2 cellular contexts compared by ENCODE assay signal in the genomic region with DNA sequence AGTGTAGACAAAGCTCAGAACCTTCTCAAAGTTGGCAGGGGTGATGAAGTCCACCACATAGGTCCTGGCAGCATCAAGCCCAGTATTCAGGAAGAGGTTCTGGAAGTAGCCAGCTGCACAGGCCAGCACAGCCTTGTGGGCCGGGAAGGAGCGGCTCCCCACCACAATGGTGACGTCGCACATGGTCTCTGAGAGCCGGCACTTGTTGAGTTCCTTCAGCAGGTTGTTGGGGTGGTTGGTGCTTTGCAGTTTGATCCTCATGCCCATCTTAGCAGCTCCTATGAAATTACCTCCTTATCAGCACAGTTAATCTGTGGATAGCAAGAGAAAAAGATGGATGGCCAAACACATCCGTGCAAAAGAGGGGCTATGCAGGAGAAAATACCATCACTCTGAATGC.
TF ChIP-seq lines count a peak whose summit lies in the region.

No MANE protein-coding gene starts in this region.

TF ChIP-seq in SK-N-SH, 30 proteins besides CTCF, POLR2A, EP300 and RAD21:
- TF ChIP-seq TAF1 (IDR thresholded peaks at IDR 0.05; ENCODE audit: borderline replicate concordance, low read depth, low read length) = no peak
- no peak for TF ChIP-seq GATA2 (CRISPR knock-in tag; IDR thresholded peaks at IDR 0.05)
- TF ChIP-seq RXRA (IDR thresholded peaks at IDR 0.05; ENCODE audit: borderline replicate concordance, low read depth) = no peak
- TF ChIP-seq EZH2phosphoT487 (IDR thresholded peaks at IDR 0.05; ENCODE audit: borderline replicate concordance, low read depth) = no peak
- TF ChIP-seq, protein P1, sequence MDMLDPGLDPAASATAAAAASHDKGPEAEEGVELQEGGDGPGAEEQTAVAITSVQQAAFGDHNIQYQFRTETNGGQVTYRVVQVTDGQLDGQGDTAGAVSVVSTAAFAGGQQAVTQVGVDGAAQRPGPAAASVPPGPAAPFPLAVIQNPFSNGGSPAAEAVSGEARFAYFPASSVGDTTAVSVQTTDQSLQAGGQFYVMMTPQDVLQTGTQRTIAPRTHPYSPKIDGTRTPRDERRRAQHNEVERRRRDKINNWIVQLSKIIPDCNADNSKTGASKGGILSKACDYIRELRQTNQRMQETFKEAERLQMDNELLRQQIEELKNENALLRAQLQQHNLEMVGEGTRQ (IDR thresholded peaks at IDR 0.05; ENCODE audit: borderline replicate concordance, low read depth, low read length) = no peak
- no peak for TF ChIP-seq FOSL2 (IDR thresholded peaks at IDR 0.05; ENCODE audit: borderline replicate concordance, low read depth)
- TF ChIP-seq TEAD4 (IDR thresholded peaks at IDR 0.05; ENCODE audit: borderline replicate concordance, insufficient read depth) = no peak
- TF ChIP-seq POLR2AphosphoS5 (IDR thresholded peaks at IDR 0.05; ENCODE audit: low read depth, low read length) = no peak
- TF ChIP-seq MAX (IDR thresholded peaks at IDR 0.05; ENCODE audit: low read depth) = no peak
- TF ChIP-seq RCOR1 (IDR thresholded peaks at IDR 0.05; ENCODE audit: low read length) = no peak
- TF ChIP-seq, protein P2, sequence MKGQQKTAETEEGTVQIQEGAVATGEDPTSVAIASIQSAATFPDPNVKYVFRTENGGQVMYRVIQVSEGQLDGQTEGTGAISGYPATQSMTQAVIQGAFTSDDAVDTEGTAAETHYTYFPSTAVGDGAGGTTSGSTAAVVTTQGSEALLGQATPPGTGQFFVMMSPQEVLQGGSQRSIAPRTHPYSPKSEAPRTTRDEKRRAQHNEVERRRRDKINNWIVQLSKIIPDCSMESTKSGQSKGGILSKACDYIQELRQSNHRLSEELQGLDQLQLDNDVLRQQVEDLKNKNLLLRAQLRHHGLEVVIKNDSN (IDR thresholded peaks at IDR 0.05; ENCODE audit: borderline replicate concordance, low read depth) = no peak
- no peak for TF ChIP-seq REST (IDR thresholded peaks at IDR 0.05; ENCODE audit: low read depth, low read length)

TF ChIP-seq in SK-N-SH treated with all-trans-retinoic acid at 6 μM for 48 hours, 23 proteins besides CTCF, POLR2A, EP300 and RAD21:
- TF ChIP-seq BACH2 (CRISPR knock-in tag; IDR thresholded peaks at IDR 0.05; ENCODE audit: borderline replicate concordance) (no peak), TCF4 (CRISPR knock-in tag; IDR thresholded peaks at IDR 0.05; ENCODE audit: borderline replicate concordance) (no peak), OSR1 (CRISPR knock-in tag; IDR thresholded peaks at IDR 0.05) (no peak), ZNF70 (CRISPR knock-in tag; IDR thresholded peaks at IDR 0.05) (no peak), TOX (CRISPR knock-in tag; IDR thresholded peaks at IDR 0.05; ENCODE audit: borderline replicate concordance) (no peak), POU6F1 (CRISPR knock-in tag; IDR thresholded peaks at IDR 0.05; ENCODE audit: borderline replicate concordance, low read depth) (no peak)
- TF ChIP-seq, protein P3, sequence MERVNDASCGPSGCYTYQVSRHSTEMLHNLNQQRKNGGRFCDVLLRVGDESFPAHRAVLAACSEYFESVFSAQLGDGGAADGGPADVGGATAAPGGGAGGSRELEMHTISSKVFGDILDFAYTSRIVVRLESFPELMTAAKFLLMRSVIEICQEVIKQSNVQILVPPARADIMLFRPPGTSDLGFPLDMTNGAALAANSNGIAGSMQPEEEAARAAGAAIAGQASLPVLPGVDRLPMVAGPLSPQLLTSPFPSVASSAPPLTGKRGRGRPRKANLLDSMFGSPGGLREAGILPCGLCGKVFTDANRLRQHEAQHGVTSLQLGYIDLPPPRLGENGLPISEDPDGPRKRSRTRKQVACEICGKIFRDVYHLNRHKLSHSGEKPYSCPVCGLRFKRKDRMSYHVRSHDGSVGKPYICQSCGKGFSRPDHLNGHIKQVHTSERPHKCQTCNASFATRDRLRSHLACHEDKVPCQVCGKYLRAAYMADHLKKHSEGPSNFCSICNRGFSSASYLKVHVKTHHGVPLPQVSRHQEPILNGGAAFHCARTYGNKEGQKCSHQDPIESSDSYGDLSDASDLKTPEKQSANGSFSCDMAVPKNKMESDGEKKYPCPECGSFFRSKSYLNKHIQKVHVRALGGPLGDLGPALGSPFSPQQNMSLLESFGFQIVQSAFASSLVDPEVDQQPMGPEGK (CRISPR knock-in tag; IDR thresholded peaks at IDR 0.05; ENCODE audit: borderline replicate concordance) = no peak
